ENCODE assay signal across 10 cellular contexts in the genomic region with DNA sequence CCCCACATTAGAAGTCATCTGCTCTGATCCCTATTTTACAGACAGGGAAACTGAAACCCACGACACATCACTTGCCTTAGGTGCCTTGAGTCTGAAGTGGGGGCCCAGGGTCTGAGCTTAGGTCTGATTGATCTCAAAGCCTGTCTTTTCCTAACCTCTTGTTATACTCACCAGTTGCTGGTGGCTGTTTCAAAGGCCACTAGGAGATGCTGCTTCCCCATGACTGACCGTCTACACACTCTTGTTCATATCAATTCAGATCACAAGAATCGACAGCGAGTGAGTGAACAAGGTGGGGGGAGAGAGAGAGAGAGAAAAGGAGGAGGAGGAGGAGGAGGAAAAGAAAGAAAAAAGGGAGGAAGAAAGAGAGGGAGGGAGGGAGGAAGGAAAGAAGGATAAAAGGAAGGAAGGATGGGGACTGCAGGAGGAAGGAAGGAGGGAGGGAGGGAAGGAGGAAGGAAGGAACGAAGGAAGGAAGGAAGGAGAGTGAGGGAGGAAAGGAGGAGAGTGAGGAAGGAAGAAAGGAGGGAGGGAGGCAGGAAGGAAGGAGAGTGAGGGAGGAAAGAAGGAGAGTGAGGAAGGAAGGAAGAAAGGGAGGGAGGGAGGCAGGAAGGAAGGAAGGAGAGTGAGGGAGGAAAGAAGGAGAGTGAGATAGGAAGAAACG. TPM values are rescaled to one million over a fixed set of nuclear protein-coding genes. Genes with fewer than 3 reads are reported as not detected.
A peak's percentile ranks its signal among the peaks of the same experiment; 100 is the strongest.
DNase-seq lines count a peak whose midpoint lies in the region; ATAC-seq and FAIRE-seq lines count a peak whose summit lies in the region.
"Had no signal": no experiment of that assay in that cellular context is flagged by ENCODE, and none has a peak within 500 bp of the region (broad histone marks: within the 10 kb centered on the region; RNA-seq: fewer than 3 reads in every experiment).

No MANE protein-coding gene starts in this region.

- no peaks in the 10 kb centered on the region for H3K4me1 ChIP-seq in adipocyte (ENCODE audit: control insufficient read depth, insufficient read depth, low read length)
- H3K4me1 ChIP-seq in small intestine (ENCODE audit: control insufficient read depth in 2 of 2, insufficient read depth in 1 of 2, low read depth in 1 of 2, low read length in 1 of 2): no peaks in the 10 kb centered on the region

- no peak overlapping the region for H3K4me3 ChIP-seq in adipocyte (ENCODE audit: low read length)
- H3K4me3 ChIP-seq in small intestine (ENCODE audit: low read depth in 1 of 2, low read length in 2 of 2): no peak overlapping the region
- H3K4me3 ChIP-seq: coronary artery had no signal

- H3K27ac ChIP-seq in small intestine (ENCODE audit: low read depth in 1 of 2, low read length in 1 of 2): no peak overlapping the region
- H3K27ac ChIP-seq: coronary artery had no signal

- ATAC-seq in HG03469 (IDR thresholded peaks at IDR 0.05; ENCODE audit: unreplicated experiment): no peak

- H3K9ac ChIP-seq in adipocyte (ENCODE audit: low read length): no peak overlapping the region

- H3K9me3 ChIP-seq in adipocyte (ENCODE audit: control insufficient read depth, low read length) (no peaks in the 10 kb centered on the region), small intestine (ENCODE audit: control insufficient read depth, low read depth) (no peaks in the 10 kb centered on the region)

- H3K27me3 ChIP-seq in adipocyte (replicated peaks; ENCODE audit: control insufficient read depth, insufficient read depth, low read length) (peaks cover 29% of the 10 kb centered on the region), small intestine (ENCODE audit: control insufficient read depth in 2 of 2, insufficient read depth in 2 of 2, low read length in 2 of 2) (peaks cover 0 to 9% of the 10 kb centered on the region in 2 donors)

- 23 to 57% (median 56%) methylated on average over 6 of the region's 6 CpGs for WGBS in small intestine, 3 donors

- no peak for FAIRE-seq in small intestine (lab: Jason Lieb, UNC)

- H3K36me3 ChIP-seq in adipocyte (ENCODE audit: control insufficient read depth, insufficient read depth, low read length, severe bottlenecking) (no peaks in the 10 kb centered on the region), small intestine (ENCODE audit: control insufficient read depth in 2 of 2, insufficient read depth in 2 of 2, low read length in 2 of 2) (no peaks in the 10 kb centered on the region)

- DNase-seq in activated T-cell treated with anti-CD3 and anti-CD28 coated beads, Interleukin-2, amount 50 U/mL, for 1 hour: peak; percentile 29
- DNase-seq in activated T-cell treated with anti-CD3 and anti-CD28 coated beads, Interleukin-2, amount 50 U/mL, for 48 hours: no peak
- DNase-seq in OCI-M1 (lab: John Stamatoyannopoulos, UW) (peak; percentile 56), adipocyte (ENCODE audit: low read depth) (peak; percentile 3), small intestine (peak; percentile 54), NCI-H748 treated with DMSO at 0.1 percent for 48 hours (lab: John Stamatoyannopoulos, UW) (no peak), occipital lobe (lab: John Stamatoyannopoulos, UW) (no peak)
- DNase-seq: posterior cingulate gyrus had no signal

RNA-seq across cellular contexts. Expression of gene OR10H1, which starts 3.3 kb away (rescaled TPM):
- polyA plus RNA-seq in small intestine: not detected
- total RNA-seq in occipital lobe: not detected

RNA-seq across cellular contexts. Expression of gene OR10H5, which starts 24.7 kb away (rescaled TPM):
- polyA plus RNA-seq in small intestine: not detected
- not detected for total RNA-seq in occipital lobe

Comparison
In these comparisons a context has a peak if more than half of its experiments do, and no peak if none do; other contexts are left out.
1. DNase-seq: peak in activated T-cell treated with anti-CD3 and anti-CD28 coated beads, Interleukin-2, amount 50 U/mL, for 1 hour (single experiment), OCI-M1 (single experiment), adipocyte (single experiment) and small intestine (single experiment); none in activated T-cell treated with anti-CD3 and anti-CD28 coated beads, Interleukin-2, amount 50 U/mL, for 48 hours (0 of 2), NCI-H748 treated with DMSO at 0.1 percent for 48 hours (single experiment) and occipital lobe (single experiment).